In the genomic region with DNA sequence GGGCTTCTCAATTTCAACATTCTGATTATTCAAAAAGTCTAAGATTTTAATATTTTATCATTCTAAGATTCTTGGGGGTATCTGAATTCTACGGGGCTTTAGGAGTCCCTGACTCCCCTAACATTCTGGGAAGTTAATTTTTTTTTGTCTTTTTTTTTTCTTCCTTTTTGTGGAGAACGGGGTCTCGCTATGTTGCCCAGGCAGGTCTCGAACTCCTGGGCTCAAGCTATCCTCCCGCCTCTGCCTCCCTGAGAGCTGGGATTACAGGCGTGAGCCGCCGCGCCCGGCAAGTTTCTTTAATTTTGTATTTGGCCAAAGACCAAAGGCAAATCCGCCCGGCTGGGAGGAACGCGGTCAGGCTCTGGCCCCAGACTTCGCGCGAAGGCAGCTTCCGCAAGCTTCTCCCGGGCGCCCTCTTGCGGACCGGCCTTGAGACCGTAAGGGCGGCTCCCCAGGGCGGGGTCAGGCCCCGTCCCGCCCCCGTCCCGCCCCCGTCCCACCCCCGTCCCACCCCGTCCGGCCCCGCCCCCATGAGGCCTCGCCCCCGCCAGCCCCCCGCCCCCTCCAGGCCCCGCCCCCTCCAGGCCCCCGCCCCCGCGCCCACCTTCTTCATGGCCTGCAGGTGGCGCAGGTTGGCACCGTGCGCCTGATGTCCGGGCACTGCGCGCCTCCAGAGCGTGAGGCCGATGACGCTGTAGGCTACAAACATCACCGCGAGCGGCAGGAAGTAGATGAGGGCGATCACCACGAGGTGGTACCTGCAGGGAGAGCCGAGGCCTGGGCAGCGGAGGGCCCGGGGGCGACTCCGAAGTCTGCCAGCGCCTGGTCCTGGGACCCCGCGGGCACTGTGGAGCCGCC, we compare ENCODE assay signal across 8 cellular contexts. TPM values are rescaled to one million over a fixed set of nuclear protein-coding genes. Genes with fewer than 3 reads are reported as not detected.
A peak's percentile ranks its signal among the peaks of the same experiment; 100 is the strongest.
DNase-seq lines count a peak whose midpoint lies in the region; ATAC-seq, FAIRE-seq and TF ChIP-seq lines count a peak whose summit lies in the region.

No MANE protein-coding gene starts in this region.

- FAIRE-seq in small intestine (lab: Jason Lieb, UNC) = no peak

- peak; percentile 80 for ATAC-seq in GM18858 (IDR thresholded peaks at IDR 0.05; ENCODE audit: unreplicated experiment)
- ATAC-seq in HG03064 (IDR thresholded peaks at IDR 0.05; ENCODE audit: low read depth, unreplicated experiment) = peak; percentile 76

- WGBS in small intestine, 3 donors = 3 to 4% (median 4%) methylated on average over 37 to 62 of the region's 64 CpGs

- H3K4me3 ChIP-seq in AG04449 (ENCODE audit: low read depth, low read length) (peak overlapping the region; percentile 51), brain microvascular endothelial cell (ENCODE audit: low read depth, low read length) (peak overlapping the region; percentile 47), small intestine (ENCODE audit: low read depth in 1 of 2, low read length in 2 of 2) (no peak overlapping the region)

- no peaks in the 10 kb centered on the region for H3K36me3 ChIP-seq in brain microvascular endothelial cell (replicated peaks)
- H3K36me3 ChIP-seq in small intestine (ENCODE audit: control insufficient read depth in 2 of 2, insufficient read depth in 2 of 2, low read length in 2 of 2) = no peaks in the 10 kb centered on the region

- H3K9me3 ChIP-seq in small intestine (ENCODE audit: control insufficient read depth, low read depth) = no peaks in the 10 kb centered on the region

- POLR2A ChIA-PET in AG04449 (lab: Yijun Ruan, JAX) = interaction anchor here (0.6 to 1.7 kb wide), 2 partner anchors 81 to 90 kb away, joined by 4 to 5 read pairs; no protein-coding TSS in a partner anchor

- DNase-seq in AG04449 (ENCODE audit: low read depth, low spot score) (peak; percentile 59), NCI-H2107 (lab: John Stamatoyannopoulos, UW) (peak; percentile 79), UCSD-AML1 (lab: John Stamatoyannopoulos, UW; ENCODE audit: unreplicated experiment) (peak; percentile 92), brain microvascular endothelial cell (peak; percentile 87), iPS-NIHi11 (ENCODE audit: low spot score) (peak; percentile 92), small intestine (peak; percentile 94)

- in situ Hi-C loops in brain microvascular endothelial cell (cut with HindIII; ENCODE audit: low pct_ligation_motif_present, low sequenced_read_pairs) = no loop called here

- TF ChIP-seq CTCF in AG04449 (IDR thresholded peaks at IDR 0.05; ENCODE audit: insufficient read depth, low read length, missing control alignments) = peak; percentile 88
- peak; percentile 76 for TF ChIP-seq CTCF in brain microvascular endothelial cell (IDR thresholded peaks at IDR 0.05; ENCODE audit: low read depth, low read length, missing control alignments)

- CTCF ChIA-PET in AG04449 (lab: Yijun Ruan, JAX) = interaction anchor here (0.5 to 6.6 kb wide), 47 partner anchors 9 to 453 kb away, joined by 3 to 81 read pairs (median 4); partner anchors contain the start of genes DDX21, HK1, HKDC1 and TACR2

- no peaks in the 10 kb centered on the region for H3K4me1 ChIP-seq in small intestine (ENCODE audit: control insufficient read depth in 2 of 2, insufficient read depth in 1 of 2, low read depth in 1 of 2, low read length in 1 of 2)

- H3K27me3 ChIP-seq in brain microvascular endothelial cell (replicated peaks) (no peaks in the 10 kb centered on the region), small intestine (ENCODE audit: control insufficient read depth in 2 of 2, insufficient read depth in 2 of 2, low read length in 2 of 2) (no peaks in the 10 kb centered on the region)

- H3K27ac ChIP-seq in brain microvascular endothelial cell (peak overlapping the region; percentile 60), small intestine (ENCODE audit: low read depth in 1 of 2, low read length in 1 of 2) (peak overlapping the region; percentile 53 to 73)

RNA-seq across cellular contexts. Expression of gene TACR2, which starts 8.2 kb away (rescaled TPM):
- polyA plus RNA-seq in small intestine = 1 to 10 TPM in 1 of 3 donors, under 1 TPM in 1, not detected in 1; 0.81 to 4.0 TPM

RNA-seq across cellular contexts. Expression of gene TSPAN15, which starts 42.7 kb away (rescaled TPM):
- 10 to 100 TPM; 43.2 to 72.1 (median 47.0) TPM for polyA plus RNA-seq in small intestine

Comparison
In these comparisons a context has a peak if more than half of its experiments do, and no peak if none do; other contexts are left out.
1. H3K4me3 ChIP-seq: peak in AG04449 (single experiment) and brain microvascular endothelial cell (single experiment); none in small intestine (0 of 2).
2. Peak in every context shown above with its lines, with median percentiles within 50 percentile points of each other: DNase-seq.